ENCODE assay signal across 8 cellular contexts in the genomic region with DNA sequence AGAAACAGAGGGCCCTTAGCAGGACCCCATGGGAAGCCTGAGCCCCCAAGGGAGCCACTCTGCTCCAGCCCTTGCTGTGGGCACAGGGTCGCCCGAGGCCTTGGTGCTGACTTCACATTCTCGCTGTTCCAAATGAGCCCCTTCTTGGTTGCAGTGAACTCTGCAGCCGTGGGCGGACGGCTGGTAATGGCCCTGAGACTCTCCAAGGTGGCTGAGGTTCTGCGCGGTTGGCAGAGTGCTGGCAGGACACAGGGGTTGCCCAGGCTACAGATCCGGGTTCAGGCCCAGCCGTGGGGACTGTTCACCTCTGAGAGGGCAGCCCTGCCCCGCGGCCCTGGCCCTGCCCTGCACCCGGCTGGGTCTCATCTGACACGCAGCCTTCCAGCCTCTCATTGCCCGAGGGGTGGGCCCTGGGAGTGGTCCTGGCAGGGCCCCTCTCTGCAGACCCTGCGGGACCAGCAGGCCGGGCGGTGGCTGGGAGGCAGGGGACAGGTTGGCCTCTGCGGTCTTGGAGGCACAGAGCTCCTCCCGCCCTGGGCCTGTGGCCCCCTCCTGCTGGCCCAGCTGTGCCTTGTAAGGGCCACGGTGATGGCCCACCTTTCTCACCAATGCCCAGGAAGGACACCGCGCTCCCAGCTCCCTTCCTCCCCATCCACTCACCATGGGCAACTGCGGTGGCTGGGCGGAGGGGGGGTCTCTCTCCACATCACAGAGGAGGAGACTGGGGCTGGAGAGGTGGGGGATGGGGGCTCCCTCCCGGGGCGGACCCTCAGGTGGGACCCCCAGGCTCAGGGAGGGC. TPM values are rescaled to one million over a fixed set of nuclear protein-coding genes. Genes with fewer than 3 reads are reported as not detected.
A peak's percentile ranks its signal among the peaks of the same experiment; 100 is the strongest.
DNase-seq lines count a peak whose midpoint lies in the region; ATAC-seq and TF ChIP-seq lines count a peak whose summit lies in the region.

No MANE protein-coding gene starts in this region.

- POLR2A ChIA-PET in CD8-positive, alpha-beta T cell (lab: Charles Lee): no interaction called here
- POLR2A ChIA-PET in PC-9 (lab: Charles Lee; ENCODE audit: unreplicated experiment): no interaction called here

- no peaks in the 10 kb centered on the region for H3K9me3 Mint-ChIP-seq in CD8-positive, alpha-beta T cell

- H3K27me3 ChIP-seq in CD8-positive, alpha-beta T cell (ENCODE audit: insufficient read depth, low read length): no peaks in the 10 kb centered on the region
- H3K27me3 ChIP-seq in foreskin keratinocyte: peaks cover 29% of the 10 kb centered on the region
- no peaks in the 10 kb centered on the region for H3K27me3 ChIP-seq in PC-9 (ENCODE audit: insufficient read depth, low read depth)

- no peak overlapping the region for H3K4me2 ChIP-seq in PC-9

- peaks cover 18% of the 10 kb centered on the region; the same call in 1 of the 2 replicates for H4K20me1 ChIP-seq in PC-9 (ENCODE audit: insufficient read depth)

- H3K27ac Mint-ChIP-seq in CD8-positive, alpha-beta T cell: no peak overlapping the region

- no TSS peak for BruUV-seq in PC-9 (replicated peaks; lab: Mats Ljungman, UMichigan)

- H3K36me3 ChIP-seq in CD8-positive, alpha-beta T cell (ENCODE audit: insufficient read depth, low read length): no peaks in the 10 kb centered on the region
- no peaks in the 10 kb centered on the region for H3K36me3 ChIP-seq in PC-9 (ENCODE audit: low read depth)

- H3K4me1 ChIP-seq in CD8-positive, alpha-beta T cell (ENCODE audit: insufficient read depth, low read length): peaks cover 35% of the 10 kb centered on the region
- no peaks in the 10 kb centered on the region for H3K4me1 ChIP-seq in foreskin keratinocyte
- H3K4me1 ChIP-seq in PC-9 (replicated peaks; ENCODE audit: insufficient read depth): no peaks in the 10 kb centered on the region

- intact Hi-C loops in CD8-positive, alpha-beta T cell (cut with DNase I, micrococcal nuclease): no loop called here
- intact Hi-C loops in PC-9 (cut with micrococcal nuclease; ENCODE audit: unreplicated experiment): no loop called here

- H3K36me3 Mint-ChIP-seq in CD8-positive, alpha-beta T cell: no peaks in the 10 kb centered on the region

- H3K79me2 ChIP-seq in PC-9 (ENCODE audit: low read depth): no peaks in the 10 kb centered on the region

- no peak for ATAC-seq in CD8-positive, alpha-beta T cell
- peak; percentile 5 for ATAC-seq in GM19025 (IDR thresholded peaks at IDR 0.05; ENCODE audit: low read depth, unreplicated experiment)
- no peak for ATAC-seq in foreskin keratinocyte

- H3K9me3 ChIP-seq in CD8-positive, alpha-beta T cell (ENCODE audit: low read length): no peaks in the 10 kb centered on the region
- no peaks in the 10 kb centered on the region for H3K9me3 ChIP-seq in PC-9 (ENCODE audit: insufficient read depth, low read depth)

- H3K4me3 ChIP-seq in CD8-positive, alpha-beta T cell (ENCODE audit: low read depth, low read length): no peak overlapping the region
- H3K4me3 ChIP-seq in skin epidermis: peak overlapping the region in 3 of 7 experiments; percentile 31 to 46 (median 33)
- H3K4me3 ChIP-seq in PC-9: no peak overlapping the region

- H3K27ac ChIP-seq in CD8-positive, alpha-beta T cell (ENCODE audit: low read depth, low read length): no peak overlapping the region
- H3K27ac ChIP-seq in skin epidermis (peak overlapping the region in 16 of 21 experiments; percentile 25 to 94 (median 78)), foreskin keratinocyte (no peak overlapping the region), PC-9 (no peak overlapping the region)

- peak in 2 of 7 experiments; percentile 2 to 51 for DNase-seq in CD8-positive, alpha-beta T cell
- DNase-seq in NCI-H128 (lab: John Stamatoyannopoulos, UW; ENCODE audit: unreplicated experiment) (peak; percentile 51), dermis blood vessel endothelial cell (peak; percentile 27), foreskin keratinocyte (no peak), PC-9 (no peak)
- DNase-seq in activated CD4-positive, alpha-beta T cell treated with anti-CD3 and anti-CD28 coated beads, Interleukin-2, amount 50 U/mL, for 4 hours: no peak

- H3F3A ChIP-seq in PC-9 (ENCODE audit: insufficient read depth, low read depth): no peaks in the 10 kb centered on the region

- CTCF ChIA-PET in CD8-positive, alpha-beta T cell (lab: Charles Lee): no interaction called here
- CTCF ChIA-PET in PC-9 (lab: Charles Lee): interaction anchor here (0.6 kb wide), 1 partner anchor 10 kb away, joined by 11 read pairs; no protein-coding TSS in a partner anchor

- no peak overlapping the region for H2AFZ ChIP-seq in PC-9

- TF ChIP-seq CTCF in CD8-positive, alpha-beta T cell (IDR thresholded peaks at IDR 0.05): no peak
- TF ChIP-seq CTCF in foreskin keratinocyte (conservative IDR thresholded peaks at IDR 0.05) (no peak), PC-9 (conservative IDR thresholded peaks at IDR 0.05) (no peak)

- peak overlapping the region; percentile 37 for H3K4me3 Mint-ChIP-seq in CD8-positive, alpha-beta T cell

- H3K27me3 Mint-ChIP-seq in CD8-positive, alpha-beta T cell (ENCODE audit: low read depth): peaks cover 2% of the 10 kb centered on the region

- peaks cover 23% of the 10 kb centered on the region for H3K4me1 Mint-ChIP-seq in CD8-positive, alpha-beta T cell (ENCODE audit: low read depth)

- no peaks in the 10 kb centered on the region for H3K9me2 ChIP-seq in PC-9 (ENCODE audit: insufficient read depth)

RNA-seq across cellular contexts. Expression of a gene that starts 51.6 kb away (rescaled TPM):
- under 1 TPM; 0.14 to 0.22 TPM for total RNA-seq in CD8-positive, alpha-beta T cell
- total RNA-seq in dermis blood vessel endothelial cell: 7.4 and 13.4 TPM in 2 replicates
- 0.18 and 0.31 TPM in 2 replicates for total RNA-seq in foreskin keratinocyte
- polyA plus RNA-seq in foreskin keratinocyte: 0.06 and 0.07 TPM in 2 replicates
- 7.2 and 13.6 TPM in 2 replicates for total RNA-seq in PC-9 (2021)

Comparison
In these comparisons a context has a peak if more than half of its experiments do, and no peak if none do; other contexts are left out.
1. DNase-seq: peak in NCI-H128 (single experiment) and dermis blood vessel endothelial cell (single experiment); none in foreskin keratinocyte (0 of 2), PC-9 (0 of 2) and activated CD4-positive, alpha-beta T cell treated with anti-CD3 and anti-CD28 coated beads, Interleukin-2, amount 50 U/mL, for 4 hours (0 of 2).
2. H3K27ac ChIP-seq: peak in skin epidermis (16 of 21); none in CD8-positive, alpha-beta T cell (single experiment), foreskin keratinocyte (single experiment) and PC-9 (single experiment).